ENCODE assay signal across 21 cellular contexts in genomic region chr15:52485290-52485689, GRCh38.
"Had no signal": no experiment of that assay in that cellular context is flagged by ENCODE, and none has a peak within 500 bp of the region (broad histone marks: within the 10 kb centered on the region; RNA-seq: fewer than 3 reads in every experiment).

No MANE protein-coding gene starts in this region.

- H3K9me3 ChIP-seq: breast epithelium, colonic mucosa, psoas muscle, tibial artery had no signal

- H3K4me3 ChIP-seq: breast epithelium, colonic mucosa, psoas muscle, tibial artery had no signal

- FAIRE-seq: astrocyte, TTC549 had no signal

- DNase-seq: activated CD4-positive, alpha-beta T cell treated with anti-CD3 and anti-CD28 coated beads, Interleukin-2, amount 50 U/mL, for 4 hours; activated CD8-positive, alpha-beta memory T cell treated with anti-CD3 and anti-CD28 coated beads for 24 hours; activated CD8-positive, alpha-beta memory T cell treated with anti-CD3 and anti-CD28 coated beads, Interleukin-2, amount 50 U/mL, for 4 hours; activated naive CD4-positive, alpha-beta T cell treated with Interleukin-2 at 50 U/mL for 16 hours; activated naive CD8-positive, alpha-beta T cell treated with anti-CD3 and anti-CD28 coated beads for 36 hours; activated T-cell treated with anti-CD3 and anti-CD28 coated beads, Interleukin-2, amount 50 U/mL, for 24 hours; colonic mucosa; immature natural killer cell; left ventricle myocardium superior; mammary epithelial cell; natural killer cell; psoas muscle; right cardiac atrium; stimulated activated CD4-positive, alpha-beta T cell treated with anti-CD3 and anti-CD28 coated beads, Interleukin-1b, Interleukin-23, amount 100 ng/mL, for 48 hours; T-helper 1 cell; tibial artery had no signal

- ATAC-seq: left ventricle myocardium superior, natural killer cell, right cardiac atrium had no signal

- H3K27me3 Mint-ChIP-seq: activated naive CD8-positive, alpha-beta T cell treated with anti-CD3 and anti-CD28 coated beads for 36 hours; activated T-cell treated with anti-CD3 and anti-CD28 coated beads, Interleukin-2, amount 50 U/mL, for 24 hours; stimulated activated naive CD8-positive, alpha-beta T cell treated with anti-CD3 and anti-CD28 coated beads, Interleukin-15, Interleukin-2, amounts not matched to agents 100 ng/mL and 50 ng/mL, for 24 hours had no signal

- H3K9me3 Mint-ChIP-seq: immature natural killer cell; natural killer cell; stimulated activated naive CD8-positive, alpha-beta T cell treated with anti-CD3 and anti-CD28 coated beads, Interleukin-15, Interleukin-2, amounts not matched to agents 100 ng/mL and 50 ng/mL, for 24 hours; WTC11 had no signal

- H3K27ac ChIP-seq: breast epithelium, colonic mucosa, psoas muscle, tibial artery had no signal

- H3K4me3 Mint-ChIP-seq: activated naive CD8-positive, alpha-beta T cell treated with anti-CD3 and anti-CD28 coated beads for 36 hours; activated T-cell treated with anti-CD3 and anti-CD28 coated beads, Interleukin-2, amount 50 U/mL, for 24 hours; immature natural killer cell; natural killer cell; stimulated activated naive CD8-positive, alpha-beta T cell treated with anti-CD3 and anti-CD28 coated beads, Interleukin-15, Interleukin-2, amounts not matched to agents 100 ng/mL and 50 ng/mL, for 24 hours had no signal

- H3K27ac Mint-ChIP-seq: activated naive CD8-positive, alpha-beta T cell treated with anti-CD3 and anti-CD28 coated beads for 36 hours; activated T-cell treated with anti-CD3 and anti-CD28 coated beads, Interleukin-2, amount 50 U/mL, for 24 hours; stimulated activated naive CD8-positive, alpha-beta T cell treated with anti-CD3 and anti-CD28 coated beads, Interleukin-15, Interleukin-2, amounts not matched to agents 100 ng/mL and 50 ng/mL, for 24 hours had no signal

- H3K36me3 Mint-ChIP-seq: immature natural killer cell, natural killer cell, WTC11 had no signal
